Comparison of ENCODE assay signal across 1 cellular context in the genomic region with DNA sequence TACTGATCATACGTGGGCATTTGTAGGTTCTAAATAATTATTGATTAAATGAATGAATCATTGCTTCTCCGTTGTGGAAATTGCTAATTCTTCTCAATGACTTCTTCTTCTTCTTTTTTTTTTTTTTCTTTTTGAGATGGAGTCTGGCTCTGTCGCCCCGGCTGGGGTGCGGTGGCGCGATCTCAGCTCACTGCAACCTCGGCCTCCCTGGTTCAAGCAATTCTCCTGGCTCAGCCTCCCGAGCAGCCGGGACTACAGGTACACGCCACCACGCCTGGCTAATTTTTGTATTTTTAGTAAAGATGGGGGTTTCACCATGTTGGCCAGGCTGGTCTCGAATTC.
A peak's percentile ranks its signal among the peaks of the same experiment; 100 is the strongest.
TF ChIP-seq lines count a peak whose summit lies in the region.

No MANE protein-coding gene starts in this region.

TF ChIP-seq in K562, 482 proteins besides CTCF, POLR2A, EP300 and RAD21:
- TF ChIP-seq, protein P1, sequence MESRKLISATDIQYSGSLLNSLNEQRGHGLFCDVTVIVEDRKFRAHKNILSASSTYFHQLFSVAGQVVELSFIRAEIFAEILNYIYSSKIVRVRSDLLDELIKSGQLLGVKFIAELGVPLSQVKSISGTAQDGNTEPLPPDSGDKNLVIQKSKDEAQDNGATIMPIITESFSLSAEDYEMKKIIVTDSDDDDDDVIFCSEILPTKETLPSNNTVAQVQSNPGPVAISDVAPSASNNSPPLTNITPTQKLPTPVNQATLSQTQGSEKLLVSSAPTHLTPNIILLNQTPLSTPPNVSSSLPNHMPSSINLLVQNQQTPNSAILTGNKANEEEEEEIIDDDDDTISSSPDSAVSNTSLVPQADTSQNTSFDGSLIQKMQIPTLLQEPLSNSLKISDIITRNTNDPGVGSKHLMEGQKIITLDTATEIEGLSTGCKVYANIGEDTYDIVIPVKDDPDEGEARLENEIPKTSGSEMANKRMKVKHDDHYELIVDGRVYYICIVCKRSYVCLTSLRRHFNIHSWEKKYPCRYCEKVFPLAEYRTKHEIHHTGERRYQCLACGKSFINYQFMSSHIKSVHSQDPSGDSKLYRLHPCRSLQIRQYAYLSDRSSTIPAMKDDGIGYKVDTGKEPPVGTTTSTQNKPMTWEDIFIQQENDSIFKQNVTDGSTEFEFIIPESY (CRISPR knock-in tag; IDR thresholded peaks at IDR 0.05), result 0 out of 2 replicates have a peak, but pooled peaks have one; percentile 29
- TF ChIP-seq HLTF (IDR thresholded peaks at IDR 0.05) (peak; percentile 55), ZNF384 (IDR thresholded peaks at IDR 0.05; ENCODE audit: low read depth, low read length) (0 out of 2 replicates have a peak, but pooled peaks have one; percentile 21), LARP7 (IDR thresholded peaks at IDR 0.05) (peak; percentile 90; the same call in 1 of the 2 replicates), ZC3H8 (IDR thresholded peaks at IDR 0.05) (0 out of 2 replicates have a peak, but pooled peaks have one; percentile 15), BCOR (IDR thresholded peaks at IDR 0.05) (peak; percentile 81), ERF (CRISPR knock-in tag; IDR thresholded peaks at IDR 0.05) (peak; percentile 36; the same call in 1 of the 2 replicates), FOXK2 (conservative IDR thresholded peaks at IDR 0.05 in 1 of 2, IDR thresholded peaks at IDR 0.05 in 1 of 2; ENCODE audit: low read depth in 2 of 2) (0 out of 4 replicates have a peak, but pooled peaks of 1 of the 2 experiments have one; percentile 10), HDGF (IDR thresholded peaks at IDR 0.05) (peak; percentile 74; the same call in 1 of the 2 replicates), RBFOX2 (IDR thresholded peaks at IDR 0.05; ENCODE audit: low read depth, low read length) (0 out of 2 replicates have a peak, but pooled peaks have one; percentile 30), SUPT5H (IDR thresholded peaks at IDR 0.05) (peak; percentile 27; the same call in 1 of the 2 replicates), SMARCA5 (IDR thresholded peaks at IDR 0.05) (peak; percentile 85), ZNF24 (IDR thresholded peaks at IDR 0.05) (peak; percentile 84), ZFP1 (CRISPR knock-in tag; IDR thresholded peaks at IDR 0.05) (peak; percentile 1; the same call in 1 of the 2 replicates), ZNF121 (CRISPR knock-in tag; conservative IDR thresholded peaks at IDR 0.05) (peak; percentile 69), ZKSCAN8 (CRISPR knock-in tag; IDR thresholded peaks at IDR 0.05) (peak; percentile 34; the same call in 1 of the 2 replicates), NFRKB (IDR thresholded peaks at IDR 0.05; ENCODE audit: low read depth) (0 out of 2 replicates have a peak, but pooled peaks have one; percentile 81), NRF1 (conservative IDR thresholded peaks at IDR 0.05 in 1 of 2, IDR thresholded peaks at IDR 0.05 in 1 of 2) (peak in 1 of 2 experiments; percentile 43; a peak in 1 of 4 replicates)
- TF ChIP-seq, protein P2, sequence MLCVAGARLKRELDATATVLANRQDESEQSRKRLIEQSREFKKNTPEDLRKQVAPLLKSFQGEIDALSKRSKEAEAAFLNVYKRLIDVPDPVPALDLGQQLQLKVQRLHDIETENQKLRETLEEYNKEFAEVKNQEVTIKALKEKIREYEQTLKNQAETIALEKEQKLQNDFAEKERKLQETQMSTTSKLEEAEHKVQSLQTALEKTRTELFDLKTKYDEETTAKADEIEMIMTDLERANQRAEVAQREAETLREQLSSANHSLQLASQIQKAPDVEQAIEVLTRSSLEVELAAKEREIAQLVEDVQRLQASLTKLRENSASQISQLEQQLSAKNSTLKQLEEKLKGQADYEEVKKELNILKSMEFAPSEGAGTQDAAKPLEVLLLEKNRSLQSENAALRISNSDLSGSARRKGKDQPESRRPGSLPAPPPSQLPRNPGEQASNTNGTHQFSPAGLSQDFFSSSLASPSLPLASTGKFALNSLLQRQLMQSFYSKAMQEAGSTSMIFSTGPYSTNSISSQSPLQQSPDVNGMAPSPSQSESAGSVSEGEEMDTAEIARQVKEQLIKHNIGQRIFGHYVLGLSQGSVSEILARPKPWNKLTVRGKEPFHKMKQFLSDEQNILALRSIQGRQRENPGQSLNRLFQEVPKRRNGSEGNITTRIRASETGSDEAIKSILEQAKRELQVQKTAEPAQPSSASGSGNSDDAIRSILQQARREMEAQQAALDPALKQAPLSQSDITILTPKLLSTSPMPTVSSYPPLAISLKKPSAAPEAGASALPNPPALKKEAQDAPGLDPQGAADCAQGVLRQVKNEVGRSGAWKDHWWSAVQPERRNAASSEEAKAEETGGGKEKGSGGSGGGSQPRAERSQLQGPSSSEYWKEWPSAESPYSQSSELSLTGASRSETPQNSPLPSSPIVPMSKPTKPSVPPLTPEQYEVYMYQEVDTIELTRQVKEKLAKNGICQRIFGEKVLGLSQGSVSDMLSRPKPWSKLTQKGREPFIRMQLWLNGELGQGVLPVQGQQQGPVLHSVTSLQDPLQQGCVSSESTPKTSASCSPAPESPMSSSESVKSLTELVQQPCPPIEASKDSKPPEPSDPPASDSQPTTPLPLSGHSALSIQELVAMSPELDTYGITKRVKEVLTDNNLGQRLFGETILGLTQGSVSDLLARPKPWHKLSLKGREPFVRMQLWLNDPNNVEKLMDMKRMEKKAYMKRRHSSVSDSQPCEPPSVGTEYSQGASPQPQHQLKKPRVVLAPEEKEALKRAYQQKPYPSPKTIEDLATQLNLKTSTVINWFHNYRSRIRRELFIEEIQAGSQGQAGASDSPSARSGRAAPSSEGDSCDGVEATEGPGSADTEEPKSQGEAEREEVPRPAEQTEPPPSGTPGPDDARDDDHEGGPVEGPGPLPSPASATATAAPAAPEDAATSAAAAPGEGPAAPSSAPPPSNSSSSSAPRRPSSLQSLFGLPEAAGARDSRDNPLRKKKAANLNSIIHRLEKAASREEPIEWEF (CRISPR knock-in tag; IDR thresholded peaks at IDR 0.05), result 0 out of 2 replicates have a peak, but pooled peaks have one; percentile 51
- TF ChIP-seq, protein P3, sequence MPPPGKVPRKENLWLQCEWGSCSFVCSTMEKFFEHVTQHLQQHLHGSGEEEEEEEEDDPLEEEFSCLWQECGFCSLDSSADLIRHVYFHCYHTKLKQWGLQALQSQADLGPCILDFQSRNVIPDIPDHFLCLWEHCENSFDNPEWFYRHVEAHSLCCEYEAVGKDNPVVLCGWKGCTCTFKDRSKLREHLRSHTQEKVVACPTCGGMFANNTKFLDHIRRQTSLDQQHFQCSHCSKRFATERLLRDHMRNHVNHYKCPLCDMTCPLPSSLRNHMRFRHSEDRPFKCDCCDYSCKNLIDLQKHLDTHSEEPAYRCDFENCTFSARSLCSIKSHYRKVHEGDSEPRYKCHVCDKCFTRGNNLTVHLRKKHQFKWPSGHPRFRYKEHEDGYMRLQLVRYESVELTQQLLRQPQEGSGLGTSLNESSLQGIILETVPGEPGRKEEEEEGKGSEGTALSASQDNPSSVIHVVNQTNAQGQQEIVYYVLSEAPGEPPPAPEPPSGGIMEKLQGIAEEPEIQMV (tag; conservative IDR thresholded peaks at IDR 0.05; ENCODE audit: low read depth), result 0 out of 2 replicates have a peak, but pooled peaks have one; percentile 30
- TF ChIP-seq, protein P4, sequence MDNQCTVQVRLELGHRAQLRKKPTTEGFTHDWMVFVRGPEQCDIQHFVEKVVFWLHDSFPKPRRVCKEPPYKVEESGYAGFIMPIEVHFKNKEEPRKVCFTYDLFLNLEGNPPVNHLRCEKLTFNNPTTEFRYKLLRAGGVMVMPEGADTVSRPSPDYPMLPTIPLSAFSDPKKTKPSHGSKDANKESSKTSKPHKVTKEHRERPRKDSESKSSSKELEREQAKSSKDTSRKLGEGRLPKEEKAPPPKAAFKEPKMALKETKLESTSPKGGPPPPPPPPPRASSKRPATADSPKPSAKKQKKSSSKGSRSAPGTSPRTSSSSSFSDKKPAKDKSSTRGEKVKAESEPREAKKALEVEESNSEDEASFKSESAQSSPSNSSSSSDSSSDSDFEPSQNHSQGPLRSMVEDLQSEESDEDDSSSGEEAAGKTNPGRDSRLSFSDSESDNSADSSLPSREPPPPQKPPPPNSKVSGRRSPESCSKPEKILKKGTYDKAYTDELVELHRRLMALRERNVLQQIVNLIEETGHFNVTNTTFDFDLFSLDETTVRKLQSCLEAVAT (IDR thresholded peaks at IDR 0.05), result peak in 1 of 2 experiments; percentile 87; a peak in 2 of 4 replicates
